ENCODE assay signal across 8 cellular contexts in the genomic region with DNA sequence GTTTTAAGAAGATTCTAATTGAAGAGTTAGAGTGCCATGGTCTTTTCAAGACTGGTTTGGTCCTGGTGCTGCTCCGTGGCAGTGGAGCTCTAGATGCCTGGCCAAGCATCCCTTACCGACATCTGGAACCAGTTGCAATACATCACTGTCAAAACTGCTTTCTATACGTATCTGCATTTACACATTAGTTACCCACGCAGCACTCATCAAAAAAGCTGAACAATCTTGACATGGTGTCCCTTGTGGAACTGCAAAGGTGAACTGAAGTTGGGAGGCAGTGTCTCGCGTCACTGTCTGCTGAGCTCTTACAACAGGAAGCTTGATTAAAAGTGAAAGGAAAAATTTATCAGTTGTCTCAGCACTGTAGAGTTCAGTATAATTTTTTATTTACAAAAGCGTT.
DNase-seq lines count a peak whose midpoint lies in the region; ATAC-seq and TF ChIP-seq lines count a peak whose summit lies in the region.

No MANE protein-coding gene starts in this region.

- no peak overlapping the region for H3K27ac ChIP-seq in foreskin keratinocyte

- TF ChIP-seq CTCF in foreskin keratinocyte (conservative IDR thresholded peaks at IDR 0.05): no peak

- DNase-seq in Jurkat, Clone E6-1 (ENCODE audit: low read depth, low spot score): peak; percentile 35
- peak; percentile 55 for DNase-seq in activated T-cell treated with anti-CD3 and anti-CD28 coated beads, Interleukin-2, amount 50 U/mL, for 1 hour
- peak; percentile 78 for DNase-seq in cardiac septum (ENCODE audit: low spot score)
- DNase-seq in stimulated activated CD4-positive, alpha-beta T cell treated with anti-CD3 and anti-CD28 coated beads, Interleukin-15, amount 100 ng/mL, for 48 hours (ENCODE audit: low read depth in 2 of 2): peak; percentile 4 to 22
- no peak for DNase-seq in SHP77 treated with DMSO at 0.1 percent for 48 hours (lab: John Stamatoyannopoulos, UW)
- no peak for DNase-seq in foreskin keratinocyte
- DNase-seq in NCI-H748 (lab: John Stamatoyannopoulos, UW; ENCODE audit: unreplicated experiment): no peak

- intact Hi-C loops in cardiac septum (cut with DNase I): loop anchor here (10.0 kb wide), 1 partner anchor 55 kb away; no protein-coding TSS in a partner anchor

- peak overlapping the region; percentile 37 for H3K4me3 ChIP-seq in Jurkat, Clone E6-1 (ENCODE audit: low read length)

- H3K4me1 ChIP-seq in foreskin keratinocyte: no peaks in the 10 kb centered on the region

- ATAC-seq in GM18517 (IDR thresholded peaks at IDR 0.05; ENCODE audit: unreplicated experiment) (peak; percentile 85), foreskin keratinocyte (no peak)

- no peaks in the 10 kb centered on the region for H3K27me3 ChIP-seq in foreskin keratinocyte

Comparison
In these comparisons a context has a peak if more than half of its experiments do, and no peak if none do; other contexts are left out.
1. DNase-seq: peak in Jurkat, Clone E6-1 (single experiment), activated T-cell treated with anti-CD3 and anti-CD28 coated beads, Interleukin-2, amount 50 U/mL, for 1 hour (single experiment), cardiac septum (single experiment) and stimulated activated CD4-positive, alpha-beta T cell treated with anti-CD3 and anti-CD28 coated beads, Interleukin-15, amount 100 ng/mL, for 48 hours (2 of 2); none in SHP77 treated with DMSO at 0.1 percent for 48 hours (single experiment), foreskin keratinocyte (0 of 2) and NCI-H748 (single experiment).